In genomic region chr15:74537736-74538135, GRCh38 we compare ENCODE assay signal across 25 cellular contexts.
"Had no signal": no experiment of that assay in that cellular context is flagged by ENCODE, and none has a peak within 500 bp of the region (broad histone marks: within the 10 kb centered on the region; RNA-seq: fewer than 3 reads in every experiment).

No MANE protein-coding gene starts in this region.

- H3K9me3 ChIP-seq: gastrocnemius medialis, mucosa of descending colon, pancreas, right lobe of liver, stomach, testis, tibial artery, upper lobe of left lung had no signal

- ATAC-seq: gastrocnemius medialis, left lobe of liver, mucosa of descending colon, pancreas, right lobe of liver had no signal

- H3K27me3 Mint-ChIP-seq: memory B cell, naive B cell had no signal

- H3K36me3 ChIP-seq: gastrocnemius medialis, pancreas, right lobe of liver, stomach, tibial artery, upper lobe of left lung had no signal

- H3K27me3 ChIP-seq: dorsolateral prefrontal cortex, gastrocnemius medialis, pancreas, right lobe of liver, stomach, testis, tibial artery, upper lobe of left lung had no signal

- DNase-seq: dorsolateral prefrontal cortex; effector CD4-positive, alpha-beta T cell; gastrocnemius medialis; head of caudate nucleus; kidney; mucosa of descending colon; naive B cell; nephron progenitor cell; occipital lobe; pancreas; right lobe of liver; stimulated activated CD4-positive, alpha-beta T cell treated with anti-CD3 and anti-CD28 coated beads, Interleukin-12 subunit alpha, Interleukin-12 subunit beta, amount 100 ng/mL, for 4 hours; stimulated activated CD4-positive, alpha-beta T cell treated with anti-CD3 and anti-CD28 coated beads, Interleukin-1b, Interleukin-23, amount 100 ng/mL, for 48 hours; stimulated activated CD4-positive, alpha-beta T cell treated with anti-CD3 and anti-CD28 coated beads, Interleukin-4, amount 100 ng/mL, for 1 hour; stimulated activated CD8-positive, alpha-beta memory T cell treated with anti-CD3 and anti-CD28 coated beads, Interleukin-4, amount 100 ng/mL, for 48 hours; stimulated activated naive CD4-positive, alpha-beta T cell treated with Interleukin-2 at 50 U/mL for 16 hours; stomach; testis; tibial artery; upper lobe of left lung had no signal

- H3K9me3 Mint-ChIP-seq: memory B cell, mesothelial cell of epicardium, naive B cell, nephron progenitor cell had no signal

- H3K27ac ChIP-seq: dorsolateral prefrontal cortex, gastrocnemius medialis, pancreas, right lobe of liver, stomach, testis, tibial artery, upper lobe of left lung had no signal

- H3K4me3 Mint-ChIP-seq: memory B cell had no signal

- H3K27ac Mint-ChIP-seq: memory B cell, mesothelial cell of epicardium had no signal

- H3K4me3 ChIP-seq: dorsolateral prefrontal cortex, gastrocnemius medialis, lung, mucosa of descending colon, pancreas, right lobe of liver, smooth muscle cell, stomach, testis, tibial artery, upper lobe of left lung had no signal

- H3K36me3 Mint-ChIP-seq: memory B cell, mesothelial cell of epicardium, naive B cell had no signal
